Comparison of ENCODE assay signal across 1 cellular context in genomic region chr22:36368359-36368983, GRCh38.
TF ChIP-seq lines count a peak whose summit lies in the region.

No MANE protein-coding gene starts in this region.

TF ChIP-seq in K562, 482 proteins besides CTCF, POLR2A, EP300 and RAD21 (continued from another document and continues in another):
- TF ChIP-seq, protein P1, sequence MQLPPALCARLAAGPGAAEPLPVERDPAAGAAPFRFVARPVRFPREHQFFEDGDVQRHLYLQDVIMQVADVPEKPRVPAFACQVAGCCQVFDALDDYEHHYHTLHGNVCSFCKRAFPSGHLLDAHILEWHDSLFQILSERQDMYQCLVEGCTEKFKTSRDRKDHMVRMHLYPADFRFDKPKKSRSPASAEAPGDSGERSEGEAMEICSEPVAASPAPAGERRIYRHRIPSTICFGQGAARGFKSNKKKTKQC (CRISPR knock-in tag; IDR thresholded peaks at IDR 0.05): no peak
- TF ChIP-seq POLR2H (tag; IDR thresholded peaks at IDR 0.05; ENCODE audit: low read depth) (no peak), SMARCB1 (IDR thresholded peaks at IDR 0.05; ENCODE audit: insufficient read length, low read depth) (no peak), AFF1 (IDR thresholded peaks at IDR 0.05; ENCODE audit: low read depth in 1 of 2, partially characterized antibody in 2 of 2) (peak in 1 of 2 experiments; percentile 80), MECOM (CRISPR knock-in tag; IDR thresholded peaks at IDR 0.05) (peak; percentile 79), ZNF644 (tag; IDR thresholded peaks at IDR 0.05; ENCODE audit: low read depth) (peak; percentile 43; the same call in 1 of the 2 replicates), SRF (CRISPR knock-in tag; IDR thresholded peaks at IDR 0.05) (no peak; a peak in 1 of 4 replicates), KAT8 (IDR thresholded peaks at IDR 0.05; ENCODE audit: low read depth) (no peak), ETS2 (tag; IDR thresholded peaks at IDR 0.05; ENCODE audit: borderline replicate concordance, poor library complexity, severe bottlenecking) (no peak), ZFP30 (CRISPR knock-in tag; IDR thresholded peaks at IDR 0.05; ENCODE audit: borderline replicate concordance) (no peak), WHSC1 (IDR thresholded peaks at IDR 0.05; ENCODE audit: low read length) (no peak), ZNF224 (CRISPR knock-in tag; IDR thresholded peaks at IDR 0.05) (no peak), DACH1 (IDR thresholded peaks at IDR 0.05; ENCODE audit: partially characterized antibody) (peak; percentile 80), TSHZ1 (CRISPR knock-in tag; IDR thresholded peaks at IDR 0.05) (no peak), KDM5B (IDR thresholded peaks at IDR 0.05; ENCODE audit: insufficient replicate concordance, low read depth, low read length) (no peak), GTF2F1 (IDR thresholded peaks at IDR 0.05; ENCODE audit: low read depth, low read length) (no peak), JUNB (CRISPR knock-in tag; conservative IDR thresholded peaks at IDR 0.05) (no peak), CBX1 (IDR thresholded peaks at IDR 0.05; ENCODE audit: low read depth) (peak; percentile 45; the same call in 1 of the 2 replicates), KLF1 (tag; IDR thresholded peaks at IDR 0.05) (no peak), HNRNPL (IDR thresholded peaks at IDR 0.05; ENCODE audit: low read depth, low read length) (no peak), EP400 (IDR thresholded peaks at IDR 0.05) (peak; percentile 52; the same call in 1 of the 2 replicates), RBM17 (IDR thresholded peaks at IDR 0.05; ENCODE audit: borderline replicate concordance, low read depth, low read length) (no peak), SAFB (IDR thresholded peaks at IDR 0.05; ENCODE audit: borderline replicate concordance, low read depth, low read length) (no peak), RAD51 (IDR thresholded peaks at IDR 0.05; ENCODE audit: borderline replicate concordance, low read depth) (no peak; the same call in 1 of the 2 replicates), SRSF9 (IDR thresholded peaks at IDR 0.05; ENCODE audit: borderline replicate concordance, low read depth, low read length) (no peak), ZSCAN29 (IDR thresholded peaks at IDR 0.05) (no peak)
- TF ChIP-seq, protein P2, sequence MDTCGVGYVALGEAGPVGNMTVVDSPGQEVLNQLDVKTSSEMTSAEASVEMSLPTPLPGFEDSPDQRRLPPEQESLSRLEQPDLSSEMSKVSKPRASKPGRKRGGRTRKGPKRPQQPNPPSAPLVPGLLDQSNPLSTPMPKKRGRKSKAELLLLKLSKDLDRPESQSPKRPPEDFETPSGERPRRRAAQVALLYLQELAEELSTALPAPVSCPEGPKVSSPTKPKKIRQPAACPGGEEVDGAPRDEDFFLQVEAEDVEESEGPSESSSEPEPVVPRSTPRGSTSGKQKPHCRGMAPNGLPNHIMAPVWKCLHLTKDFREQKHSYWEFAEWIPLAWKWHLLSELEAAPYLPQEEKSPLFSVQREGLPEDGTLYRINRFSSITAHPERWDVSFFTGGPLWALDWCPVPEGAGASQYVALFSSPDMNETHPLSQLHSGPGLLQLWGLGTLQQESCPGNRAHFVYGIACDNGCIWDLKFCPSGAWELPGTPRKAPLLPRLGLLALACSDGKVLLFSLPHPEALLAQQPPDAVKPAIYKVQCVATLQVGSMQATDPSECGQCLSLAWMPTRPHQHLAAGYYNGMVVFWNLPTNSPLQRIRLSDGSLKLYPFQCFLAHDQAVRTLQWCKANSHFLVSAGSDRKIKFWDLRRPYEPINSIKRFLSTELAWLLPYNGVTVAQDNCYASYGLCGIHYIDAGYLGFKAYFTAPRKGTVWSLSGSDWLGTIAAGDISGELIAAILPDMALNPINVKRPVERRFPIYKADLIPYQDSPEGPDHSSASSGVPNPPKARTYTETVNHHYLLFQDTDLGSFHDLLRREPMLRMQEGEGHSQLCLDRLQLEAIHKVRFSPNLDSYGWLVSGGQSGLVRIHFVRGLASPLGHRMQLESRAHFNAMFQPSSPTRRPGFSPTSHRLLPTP (IDR thresholded peaks at IDR 0.05; ENCODE audit: borderline replicate concordance, extremely low read depth, insufficient read length): no peak
- TF ChIP-seq, protein P3, sequence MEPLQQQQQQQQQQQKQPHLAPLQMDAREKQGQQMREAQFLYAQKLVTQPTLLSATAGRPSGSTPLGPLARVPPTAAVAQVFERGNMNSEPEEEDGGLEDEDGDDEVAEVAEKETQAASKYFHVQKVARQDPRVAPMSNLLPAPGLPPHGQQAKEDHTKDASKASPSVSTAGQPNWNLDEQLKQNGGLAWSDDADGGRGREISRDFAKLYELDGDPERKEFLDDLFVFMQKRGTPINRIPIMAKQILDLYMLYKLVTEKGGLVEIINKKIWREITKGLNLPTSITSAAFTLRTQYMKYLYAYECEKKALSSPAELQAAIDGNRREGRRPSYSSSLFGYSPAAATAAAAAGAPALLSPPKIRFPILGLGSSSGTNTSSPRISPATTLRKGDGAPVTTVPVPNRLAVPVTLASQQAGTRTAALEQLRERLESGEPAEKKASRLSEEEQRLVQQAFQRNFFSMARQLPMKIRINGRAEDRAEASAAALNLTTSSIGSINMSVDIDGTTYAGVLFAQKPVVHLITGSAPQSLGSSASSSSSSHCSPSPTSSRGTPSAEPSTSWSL (CRISPR knock-in tag; IDR thresholded peaks at IDR 0.05; ENCODE audit: borderline replicate concordance): no peak
- TF ChIP-seq, protein P4, sequence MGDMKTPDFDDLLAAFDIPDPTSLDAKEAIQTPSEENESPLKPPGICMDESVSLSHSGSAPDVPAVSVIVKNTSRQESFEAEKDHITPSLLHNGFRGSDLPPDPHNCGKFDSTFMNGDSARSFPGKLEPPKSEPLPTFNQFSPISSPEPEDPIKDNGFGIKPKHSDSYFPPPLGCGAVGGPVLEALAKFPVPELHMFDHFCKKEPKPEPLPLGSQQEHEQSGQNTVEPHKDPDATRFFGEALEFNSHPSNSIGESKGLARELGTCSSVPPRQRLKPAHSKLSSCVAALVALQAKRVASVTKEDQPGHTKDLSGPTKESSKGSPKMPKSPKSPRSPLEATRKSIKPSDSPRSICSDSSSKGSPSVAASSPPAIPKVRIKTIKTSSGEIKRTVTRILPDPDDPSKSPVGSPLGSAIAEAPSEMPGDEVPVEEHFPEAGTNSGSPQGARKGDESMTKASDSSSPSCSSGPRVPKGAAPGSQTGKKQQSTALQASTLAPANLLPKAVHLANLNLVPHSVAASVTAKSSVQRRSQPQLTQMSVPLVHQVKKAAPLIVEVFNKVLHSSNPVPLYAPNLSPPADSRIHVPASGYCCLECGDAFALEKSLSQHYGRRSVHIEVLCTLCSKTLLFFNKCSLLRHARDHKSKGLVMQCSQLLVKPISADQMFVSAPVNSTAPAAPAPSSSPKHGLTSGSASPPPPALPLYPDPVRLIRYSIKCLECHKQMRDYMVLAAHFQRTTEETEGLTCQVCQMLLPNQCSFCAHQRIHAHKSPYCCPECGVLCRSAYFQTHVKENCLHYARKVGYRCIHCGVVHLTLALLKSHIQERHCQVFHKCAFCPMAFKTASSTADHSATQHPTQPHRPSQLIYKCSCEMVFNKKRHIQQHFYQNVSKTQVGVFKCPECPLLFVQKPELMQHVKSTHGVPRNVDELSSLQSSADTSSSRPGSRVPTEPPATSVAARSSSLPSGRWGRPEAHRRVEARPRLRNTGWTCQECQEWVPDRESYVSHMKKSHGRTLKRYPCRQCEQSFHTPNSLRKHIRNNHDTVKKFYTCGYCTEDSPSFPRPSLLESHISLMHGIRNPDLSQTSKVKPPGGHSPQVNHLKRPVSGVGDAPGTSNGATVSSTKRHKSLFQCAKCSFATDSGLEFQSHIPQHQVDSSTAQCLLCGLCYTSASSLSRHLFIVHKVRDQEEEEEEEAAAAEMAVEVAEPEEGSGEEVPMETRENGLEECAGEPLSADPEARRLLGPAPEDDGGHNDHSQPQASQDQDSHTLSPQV (IDR thresholded peaks at IDR 0.05): 0 out of 2 replicates have a peak, but pooled peaks have one; percentile 40
- TF ChIP-seq, protein P5, sequence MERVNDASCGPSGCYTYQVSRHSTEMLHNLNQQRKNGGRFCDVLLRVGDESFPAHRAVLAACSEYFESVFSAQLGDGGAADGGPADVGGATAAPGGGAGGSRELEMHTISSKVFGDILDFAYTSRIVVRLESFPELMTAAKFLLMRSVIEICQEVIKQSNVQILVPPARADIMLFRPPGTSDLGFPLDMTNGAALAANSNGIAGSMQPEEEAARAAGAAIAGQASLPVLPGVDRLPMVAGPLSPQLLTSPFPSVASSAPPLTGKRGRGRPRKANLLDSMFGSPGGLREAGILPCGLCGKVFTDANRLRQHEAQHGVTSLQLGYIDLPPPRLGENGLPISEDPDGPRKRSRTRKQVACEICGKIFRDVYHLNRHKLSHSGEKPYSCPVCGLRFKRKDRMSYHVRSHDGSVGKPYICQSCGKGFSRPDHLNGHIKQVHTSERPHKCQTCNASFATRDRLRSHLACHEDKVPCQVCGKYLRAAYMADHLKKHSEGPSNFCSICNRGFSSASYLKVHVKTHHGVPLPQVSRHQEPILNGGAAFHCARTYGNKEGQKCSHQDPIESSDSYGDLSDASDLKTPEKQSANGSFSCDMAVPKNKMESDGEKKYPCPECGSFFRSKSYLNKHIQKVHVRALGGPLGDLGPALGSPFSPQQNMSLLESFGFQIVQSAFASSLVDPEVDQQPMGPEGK (CRISPR knock-in tag; IDR thresholded peaks at IDR 0.05; ENCODE audit: borderline replicate concordance): no peak
- TF ChIP-seq, protein P6, sequence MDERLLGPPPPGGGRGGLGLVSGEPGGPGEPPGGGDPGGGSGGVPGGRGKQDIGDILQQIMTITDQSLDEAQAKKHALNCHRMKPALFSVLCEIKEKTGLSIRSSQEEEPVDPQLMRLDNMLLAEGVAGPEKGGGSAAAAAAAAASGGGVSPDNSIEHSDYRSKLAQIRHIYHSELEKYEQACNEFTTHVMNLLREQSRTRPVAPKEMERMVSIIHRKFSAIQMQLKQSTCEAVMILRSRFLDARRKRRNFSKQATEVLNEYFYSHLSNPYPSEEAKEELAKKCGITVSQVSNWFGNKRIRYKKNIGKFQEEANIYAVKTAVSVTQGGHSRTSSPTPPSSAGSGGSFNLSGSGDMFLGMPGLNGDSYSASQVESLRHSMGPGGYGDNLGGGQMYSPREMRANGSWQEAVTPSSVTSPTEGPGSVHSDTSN (CRISPR knock-in tag; IDR thresholded peaks at IDR 0.05; ENCODE audit: low read depth): no peak
- TF ChIP-seq, protein P6 (tag; conservative IDR thresholded peaks at IDR 0.05; ENCODE audit: low read depth): no peak
- TF ChIP-seq, protein P7, sequence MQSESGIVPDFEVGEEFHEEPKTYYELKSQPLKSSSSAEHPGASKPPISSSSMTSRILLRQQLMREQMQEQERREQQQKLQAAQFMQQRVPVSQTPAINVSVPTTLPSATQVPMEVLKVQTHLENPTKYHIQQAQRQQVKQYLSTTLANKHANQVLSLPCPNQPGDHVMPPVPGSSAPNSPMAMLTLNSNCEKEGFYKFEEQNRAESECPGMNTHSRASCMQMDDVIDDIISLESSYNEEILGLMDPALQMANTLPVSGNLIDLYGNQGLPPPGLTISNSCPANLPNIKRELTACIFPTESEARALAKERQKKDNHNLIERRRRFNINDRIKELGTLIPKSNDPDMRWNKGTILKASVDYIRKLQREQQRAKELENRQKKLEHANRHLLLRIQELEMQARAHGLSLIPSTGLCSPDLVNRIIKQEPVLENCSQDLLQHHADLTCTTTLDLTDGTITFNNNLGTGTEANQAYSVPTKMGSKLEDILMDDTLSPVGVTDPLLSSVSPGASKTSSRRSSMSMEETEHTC (IDR thresholded peaks at IDR 0.05): no peak
